ENCODE assay signal across 25 cellular contexts in the genomic region with DNA sequence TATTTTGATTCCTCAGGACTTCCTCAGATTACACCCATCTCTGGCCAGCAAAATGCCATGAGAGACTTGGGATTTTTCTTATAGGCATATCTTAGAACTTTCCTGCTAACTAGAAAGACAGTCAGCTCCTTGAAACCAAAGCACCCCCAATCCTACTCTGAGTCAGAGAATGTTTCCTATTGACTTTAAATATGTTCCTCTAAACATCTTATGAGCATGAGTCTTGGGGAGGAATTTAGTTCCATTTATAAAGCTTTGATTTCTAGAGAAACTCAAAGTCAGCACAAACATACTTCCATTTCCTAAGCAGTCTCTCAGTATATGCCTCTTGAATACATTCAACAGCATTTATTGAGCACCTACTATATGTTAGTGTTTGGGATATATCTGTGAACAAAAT.
DNase-seq lines count a peak whose midpoint lies in the region; ATAC-seq and TF ChIP-seq lines count a peak whose summit lies in the region.
"Had no signal": no experiment of that assay in that cellular context is flagged by ENCODE, and none has a peak within 500 bp of the region (broad histone marks: within the 10 kb centered on the region; RNA-seq: fewer than 3 reads in every experiment).

No MANE protein-coding gene starts in this region.

- POLR2A ChIA-PET in SK-N-SH (lab: Yijun Ruan, JAX) = no interaction called here

- H3K27me3 ChIP-seq in SK-N-SH (ENCODE audit: insufficient read depth) = no peaks in the 10 kb centered on the region
- H3K27me3 ChIP-seq in SJSA1 (replicated peaks) = no peaks in the 10 kb centered on the region
- no peaks in the 10 kb centered on the region for H3K27me3 ChIP-seq in smooth muscle cell (ENCODE audit: low read depth)
- H3K27me3 ChIP-seq: ascending aorta had no signal

- CTCF ChIA-PET in SK-N-SH (lab: Yijun Ruan, JAX) = interaction anchor here (0.7 to 1.3 kb wide), 3 partner anchors 24 to 244 kb away, joined by 3 to 4 read pairs (median 3); no protein-coding TSS in a partner anchor

- ATAC-seq in SK-N-SH treated with all-trans-retinoic acid at 6 μM for 48 hours = no peak
- ATAC-seq: GM12878 had no signal

- peak overlapping the region; percentile 38; the same call in 1 of the 2 replicates for H2AFZ ChIP-seq in SK-N-SH (ENCODE audit: low read depth)
- no peak overlapping the region for H2AFZ ChIP-seq in smooth muscle cell (ENCODE audit: low read depth)

- H3K9me3 ChIP-seq in SK-N-SH (no peaks in the 10 kb centered on the region), SJSA1 (replicated peaks) (no peaks in the 10 kb centered on the region), smooth muscle cell (replicated peaks; ENCODE audit: low read depth) (no peaks in the 10 kb centered on the region)
- H3K9me3 ChIP-seq: ascending aorta had no signal

- H3K36me3 ChIP-seq in SK-N-SH (replicated peaks in 1 of 2; ENCODE audit: control insufficient read depth in 1 of 2, insufficient read depth in 2 of 2, low read length in 1 of 2) = no peaks in the 10 kb centered on the region
- H3K36me3 ChIP-seq in SJSA1 = no peaks in the 10 kb centered on the region
- no peaks in the 10 kb centered on the region for H3K36me3 ChIP-seq in smooth muscle cell (ENCODE audit: low read depth)
- H3K36me3 ChIP-seq: ascending aorta had no signal

- H3K4me3 ChIP-seq in SK-N-SH (ENCODE audit: low read depth in 2 of 2, low read length in 1 of 2) (no peak overlapping the region), SJSA1 (no peak overlapping the region), fibroblast of mammary gland (ENCODE audit: control insufficient read depth, low read depth, low read length) (no peak overlapping the region), smooth muscle cell (no peak overlapping the region)
- H3K4me3 ChIP-seq: ascending aorta, GM12878, lung had no signal

- H4K20me1 ChIP-seq in SK-N-SH (ENCODE audit: insufficient read depth) (no peaks in the 10 kb centered on the region), smooth muscle cell (ENCODE audit: low read depth) (no peaks in the 10 kb centered on the region)

- DNase-seq in SK-N-SH = no peak
- DNase-seq in SJSA1 (ENCODE audit: low read depth in 1 of 2, low spot score in 2 of 2) = peak in 1 of 2 experiments; percentile 52
- peak; percentile 17 for DNase-seq in fibroblast of mammary gland (ENCODE audit: low read depth)
- DNase-seq in smooth muscle cell (lab: John Stamatoyannopoulos, UW; ENCODE audit: unreplicated experiment) = no peak
- DNase-seq in NCI-H1436 (lab: John Stamatoyannopoulos, UW) = no peak
- DNase-seq in NOMO-1 (lab: John Stamatoyannopoulos, UW; ENCODE audit: unreplicated experiment in 2 of 2) = no peak
- DNase-seq in activated effector memory CD4-positive, alpha-beta T cell treated with anti-CD3 and anti-CD28 coated beads, Interleukin-2, amount 50 U/mL, for 16 hours = no peak
- DNase-seq: activated CD4-positive, CD25-positive, alpha-beta regulatory T cell treated with anti-CD3 and anti-CD28 coated beads, Interleukin-2, amount 50 U/mL, for 72 hours; activated naive CD4-positive, alpha-beta T cell treated with anti-CD3 and anti-CD28 coated beads, Interleukin-2, amount 50 U/mL, for 16 hours; activated T-cell treated with anti-CD3 and anti-CD28 coated beads, Interleukin-2, amount 50 U/mL, for 48 hours; C1 segment of cervical spinal cord; GDM1; hypothalamus; Karpas-422; NCI-H1092; NCI-H2081; NK-92 treated with Interleukin-12 subunit alpha and Interleukin-12 subunit beta, amount 100 ng/mL, for 24 hours; retina; stimulated activated CD4-positive, alpha-beta T cell treated with anti-CD3 and anti-CD28 coated beads, Interleukin-12 subunit alpha, Interleukin-12 subunit beta, amount 100 ng/mL, for 4 hours; T1000 had no signal

- no peaks in the 10 kb centered on the region for H3K9me2 ChIP-seq in SK-N-SH

- no peak for TF ChIP-seq RAD21 in SK-N-SH (IDR thresholded peaks at IDR 0.05; ENCODE audit: low read length)

- H3K4me1 ChIP-seq in SK-N-SH (ENCODE audit: control insufficient read depth in 1 of 2, insufficient read depth in 2 of 2, low read depth in 1 of 2, low read length in 1 of 2) (peaks cover 0 to 14% of the 10 kb centered on the region in 2 experiments; a peak in 2 of 4 replicates), SJSA1 (replicated peaks) (peaks cover 65% of the 10 kb centered on the region), smooth muscle cell (ENCODE audit: low read depth) (no peaks in the 10 kb centered on the region)

- H3K9ac ChIP-seq in SK-N-SH (peak overlapping the region; percentile 27), smooth muscle cell (ENCODE audit: low read depth) (no peak overlapping the region)

- no peaks in the 10 kb centered on the region for H3K79me2 ChIP-seq in SK-N-SH (ENCODE audit: insufficient read depth)
- H3K79me2 ChIP-seq in smooth muscle cell (ENCODE audit: low read depth) = no peaks in the 10 kb centered on the region

- H3K27ac ChIP-seq in SK-N-SH (ENCODE audit: low read depth in 2 of 2, low read length in 1 of 2) (peak overlapping the region in 1 of 2 experiments; percentile 70; a peak in 2 of 4 replicates), SJSA1 (peak overlapping the region; percentile 57), smooth muscle cell (ENCODE audit: low read depth) (peak overlapping the region; percentile 35)
- H3K27ac ChIP-seq: 22Rv1 had no signal

- H3K4me2 ChIP-seq in SK-N-SH = peak overlapping the region; percentile 29; the same call in 1 of the 2 replicates
- H3K4me2 ChIP-seq in smooth muscle cell = no peak overlapping the region

- no peak for TF ChIP-seq EP300 in SK-N-SH (IDR thresholded peaks at IDR 0.05; ENCODE audit: borderline replicate concordance in 1 of 2, low read depth in 1 of 2, low read length in 1 of 2)

- TF ChIP-seq CTCF in SK-N-SH (IDR thresholded peaks at IDR 0.05) (no peak), fibroblast of mammary gland (conservative IDR thresholded peaks at IDR 0.05; ENCODE audit: control insufficient read depth, insufficient read depth, low read depth, low read length) (no peak), smooth muscle cell (IDR thresholded peaks at IDR 0.05; ENCODE audit: borderline replicate concordance, insufficient read depth, poor library complexity, severe bottlenecking) (no peak)

- H3F3A ChIP-seq in SK-N-SH (replicated peaks; ENCODE audit: insufficient read depth) (peaks cover 13% of the 10 kb centered on the region), smooth muscle cell (ENCODE audit: low read depth) (peaks cover 3% of the 10 kb centered on the region)

TF ChIP-seq in SK-N-SH, 30 proteins besides CTCF, POLR2A, EP300 and RAD21:
- TF ChIP-seq NFIC (IDR thresholded peaks at IDR 0.05; ENCODE audit: borderline replicate concordance) (0 out of 2 replicates have a peak, but pooled peaks have one; percentile 8), FOSL2 (IDR thresholded peaks at IDR 0.05; ENCODE audit: borderline replicate concordance, low read depth) (peak; percentile 8; the same call in 1 of the 2 replicates), RFX5 (IDR thresholded peaks at IDR 0.05; ENCODE audit: low read length) (no peak)
- TF ChIP-seq, protein P1, sequence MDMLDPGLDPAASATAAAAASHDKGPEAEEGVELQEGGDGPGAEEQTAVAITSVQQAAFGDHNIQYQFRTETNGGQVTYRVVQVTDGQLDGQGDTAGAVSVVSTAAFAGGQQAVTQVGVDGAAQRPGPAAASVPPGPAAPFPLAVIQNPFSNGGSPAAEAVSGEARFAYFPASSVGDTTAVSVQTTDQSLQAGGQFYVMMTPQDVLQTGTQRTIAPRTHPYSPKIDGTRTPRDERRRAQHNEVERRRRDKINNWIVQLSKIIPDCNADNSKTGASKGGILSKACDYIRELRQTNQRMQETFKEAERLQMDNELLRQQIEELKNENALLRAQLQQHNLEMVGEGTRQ (IDR thresholded peaks at IDR 0.05; ENCODE audit: borderline replicate concordance, low read depth, low read length) = no peak

TF ChIP-seq in SK-N-SH treated with all-trans-retinoic acid at 6 μM for 48 hours, 23 proteins besides CTCF, POLR2A, EP300 and RAD21 (continues in another document):
- TF ChIP-seq, protein P2, sequence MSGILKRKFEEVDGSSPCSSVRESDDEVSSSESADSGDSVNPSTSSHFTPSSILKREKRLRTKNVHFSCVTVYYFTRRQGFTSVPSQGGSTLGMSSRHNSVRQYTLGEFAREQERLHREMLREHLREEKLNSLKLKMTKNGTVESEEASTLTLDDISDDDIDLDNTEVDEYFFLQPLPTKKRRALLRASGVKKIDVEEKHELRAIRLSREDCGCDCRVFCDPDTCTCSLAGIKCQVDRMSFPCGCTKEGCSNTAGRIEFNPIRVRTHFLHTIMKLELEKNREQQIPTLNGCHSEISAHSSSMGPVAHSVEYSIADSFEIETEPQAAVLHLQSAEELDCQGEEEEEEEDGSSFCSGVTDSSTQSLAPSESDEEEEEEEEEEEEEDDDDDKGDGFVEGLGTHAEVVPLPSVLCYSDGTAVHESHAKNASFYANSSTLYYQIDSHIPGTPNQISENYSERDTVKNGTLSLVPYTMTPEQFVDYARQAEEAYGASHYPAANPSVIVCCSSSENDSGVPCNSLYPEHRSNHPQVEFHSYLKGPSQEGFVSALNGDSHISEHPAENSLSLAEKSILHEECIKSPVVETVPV (CRISPR knock-in tag; IDR thresholded peaks at IDR 0.05) = no peak
- TF ChIP-seq TOX (CRISPR knock-in tag; IDR thresholded peaks at IDR 0.05; ENCODE audit: borderline replicate concordance) (no peak), RARB (CRISPR knock-in tag; IDR thresholded peaks at IDR 0.05) (no peak), TCF4 (CRISPR knock-in tag; IDR thresholded peaks at IDR 0.05; ENCODE audit: borderline replicate concordance) (no peak), ZNF8 (CRISPR knock-in tag; IDR thresholded peaks at IDR 0.05) (no peak), ZNF565 (CRISPR knock-in tag; conservative IDR thresholded peaks at IDR 0.05; ENCODE audit: low read depth) (no peak), OSR1 (CRISPR knock-in tag; IDR thresholded peaks at IDR 0.05) (no peak), SNAI2 (CRISPR knock-in tag; IDR thresholded peaks at IDR 0.05) (no peak), BACH2 (CRISPR knock-in tag; IDR thresholded peaks at IDR 0.05; ENCODE audit: borderline replicate concordance) (no peak)
- TF ChIP-seq, protein P3, sequence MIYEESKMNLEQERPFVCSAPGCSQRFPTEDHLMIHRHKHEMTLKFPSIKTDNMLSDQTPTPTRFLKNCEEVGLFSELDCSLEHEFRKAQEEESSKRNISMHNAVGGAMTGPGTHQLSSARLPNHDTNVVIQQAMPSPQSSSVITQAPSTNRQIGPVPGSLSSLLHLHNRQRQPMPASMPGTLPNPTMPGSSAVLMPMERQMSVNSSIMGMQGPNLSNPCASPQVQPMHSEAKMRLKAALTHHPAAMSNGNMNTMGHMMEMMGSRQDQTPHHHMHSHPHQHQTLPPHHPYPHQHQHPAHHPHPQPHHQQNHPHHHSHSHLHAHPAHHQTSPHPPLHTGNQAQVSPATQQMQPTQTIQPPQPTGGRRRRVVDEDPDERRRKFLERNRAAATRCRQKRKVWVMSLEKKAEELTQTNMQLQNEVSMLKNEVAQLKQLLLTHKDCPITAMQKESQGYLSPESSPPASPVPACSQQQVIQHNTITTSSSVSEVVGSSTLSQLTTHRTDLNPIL (CRISPR knock-in tag; IDR thresholded peaks at IDR 0.05; ENCODE audit: low read depth) = no peak
